Comparison of ENCODE assay signal across 8 cellular contexts in genomic region chr21:33644383-33645074, GRCh38. TPM values are rescaled to one million over a fixed set of nuclear protein-coding genes. Genes with fewer than 3 reads are reported as not detected.
DNase-seq lines count a peak whose midpoint lies in the region; ATAC-seq, FAIRE-seq and TF ChIP-seq lines count a peak whose summit lies in the region.

No MANE protein-coding gene starts in this region.

- peak; percentile 13 for FAIRE-seq in astrocyte (lab: Jason Lieb, UNC)

- H3K27me3 ChIP-seq in HL-60 (ENCODE audit: insufficient read depth, poor library complexity, severe bottlenecking), result no peaks in the 10 kb centered on the region
- no peaks in the 10 kb centered on the region for H3K27me3 ChIP-seq in astrocyte (ENCODE audit: insufficient read depth, low read length)
- no peaks in the 10 kb centered on the region for H3K27me3 ChIP-seq in hepatocyte
- no peaks in the 10 kb centered on the region for H3K27me3 ChIP-seq in stomach smooth muscle (ENCODE audit: control insufficient read depth in 1 of 2, insufficient read depth in 2 of 2, low read length in 2 of 2)

- H3K4me2 ChIP-seq in astrocyte (ENCODE audit: low read length) (peak overlapping the region; percentile 93), hepatocyte (peak overlapping the region; percentile 75)

- peak overlapping the region; percentile 89 for H3K9ac ChIP-seq in astrocyte (ENCODE audit: low read length)
- peak overlapping the region in 1 of 2 donors; percentile 5 for H3K9ac ChIP-seq in stomach smooth muscle (ENCODE audit: low read length in 2 of 2)

- H3K79me2 ChIP-seq in astrocyte (ENCODE audit: insufficient read depth, low read length) (peaks cover 84% of the 10 kb centered on the region), hepatocyte (peaks cover 74% of the 10 kb centered on the region)

- H3K9me3 ChIP-seq in astrocyte (ENCODE audit: insufficient read depth, low read depth, low read length) (no peaks in the 10 kb centered on the region), hepatocyte (ENCODE audit: low read depth) (no peaks in the 10 kb centered on the region), stomach smooth muscle (ENCODE audit: control insufficient read depth in 2 of 2, low read length in 2 of 2) (no peaks in the 10 kb centered on the region)

- WGBS in hepatocyte (ENCODE audit: low lambda C conversion rate, missing lambda C conversion rate), result 53% methylated on average over 11 of the region's 11 CpGs

- DNase-seq in HL-60 (ENCODE audit: low read depth in 1 of 2, low spot score in 1 of 2), result peak; percentile 28 to 42
- peak; percentile 60 for DNase-seq in astrocyte (ENCODE audit: low read depth)
- DNase-seq in hepatocyte (ENCODE audit: low spot score), result peak; percentile 57
- DNase-seq in stimulated activated CD4-positive, alpha-beta T cell treated with anti-CD3 and anti-CD28 coated beads, Interleukin-4, amount 100 ng/mL, for 1 hour, result no peak
- DNase-seq in NCI-H1694 (lab: John Stamatoyannopoulos, UW), result no peak
- DNase-seq in NAMALWA (ENCODE audit: low spot score), result no peak

- ATAC-seq in HG03139 (IDR thresholded peaks at IDR 0.05; ENCODE audit: unreplicated experiment), result no peak

- H3K36me3 ChIP-seq in astrocyte (ENCODE audit: insufficient read depth, low read length), result no peaks in the 10 kb centered on the region
- no peaks in the 10 kb centered on the region for H3K36me3 ChIP-seq in hepatocyte (replicated peaks; ENCODE audit: insufficient read depth, low read depth)
- H3K36me3 ChIP-seq in stomach smooth muscle (ENCODE audit: control insufficient read depth in 2 of 2, insufficient read depth in 2 of 2, low read length in 2 of 2), result no peaks in the 10 kb centered on the region

- no peak overlapping the region for H3K27ac ChIP-seq in HL-60 (replicated peaks)
- peak overlapping the region; percentile 62 for H3K27ac ChIP-seq in astrocyte (ENCODE audit: low read depth, low read length)
- peak overlapping the region; percentile 82 for H3K27ac ChIP-seq in hepatocyte
- peak overlapping the region; percentile 18 for H3K27ac ChIP-seq in stomach smooth muscle (ENCODE audit: low read length)

- peaks cover 3% of the 10 kb centered on the region for H3K4me1 Mint-ChIP-seq in astrocyte (ENCODE audit: low read depth, unreplicated experiment)

- H3K4me1 ChIP-seq in astrocyte (ENCODE audit: insufficient read depth, low read length) (peaks cover 9% of the 10 kb centered on the region), hepatocyte (ENCODE audit: insufficient read depth) (peaks cover 20% of the 10 kb centered on the region), stomach smooth muscle (ENCODE audit: control insufficient read depth, insufficient read depth, low read length) (peaks cover 20% of the 10 kb centered on the region)

- H3K27ac Mint-ChIP-seq in astrocyte (ENCODE audit: unreplicated experiment), result peak overlapping the region; percentile 92

- TF ChIP-seq CTCF in HL-60 (IDR thresholded peaks at IDR 0.05; ENCODE audit: insufficient read depth, low read length), result no peak
- no peak for TF ChIP-seq CTCF in astrocyte (IDR thresholded peaks at IDR 0.05; ENCODE audit: insufficient read depth, low read depth, low read length)
- no peak for TF ChIP-seq CTCF in hepatocyte (IDR thresholded peaks at IDR 0.05; ENCODE audit: poor library complexity)

- H3K36me3 Mint-ChIP-seq in astrocyte (ENCODE audit: low read depth, unreplicated experiment), result no peaks in the 10 kb centered on the region

- H3K4me3 Mint-ChIP-seq in astrocyte (ENCODE audit: unreplicated experiment), result peak overlapping the region; percentile 92

- H4K20me1 ChIP-seq in astrocyte (ENCODE audit: insufficient read depth, low read length), result peaks cover 36% of the 10 kb centered on the region
- H4K20me1 ChIP-seq in hepatocyte (ENCODE audit: insufficient read depth, poor library complexity, severe bottlenecking), result peaks cover 6% of the 10 kb centered on the region

- H3K4me3 ChIP-seq in HL-60 (replicated peaks; ENCODE audit: insufficient read depth, low read length) (no peak overlapping the region), astrocyte (ENCODE audit: insufficient read depth, low read depth, low read length) (peak overlapping the region; percentile 86), hepatocyte (peak overlapping the region; percentile 74), stomach smooth muscle (ENCODE audit: low read length in 2 of 2) (no peak overlapping the region)

- H3K9me3 Mint-ChIP-seq in astrocyte (ENCODE audit: unreplicated experiment), result no peaks in the 10 kb centered on the region

- H2AFZ ChIP-seq in astrocyte (ENCODE audit: low read depth, low read length) (no peak overlapping the region), hepatocyte (no peak overlapping the region)

- H3K9me2 ChIP-seq in hepatocyte (replicated peaks; ENCODE audit: insufficient read depth), result no peaks in the 10 kb centered on the region

- no peaks in the 10 kb centered on the region for H3K27me3 Mint-ChIP-seq in astrocyte (ENCODE audit: low read depth, unreplicated experiment)

RNA-seq across cellular contexts. Expression of gene ITSN1, which starts 2.2 kb away (rescaled TPM):
- total RNA-seq in astrocyte, result 61.6 and 77.3 TPM in 2 replicates
- 46.0 and 46.1 TPM in 2 replicates for total RNA-seq in hepatocyte
- polyA plus RNA-seq in hepatocyte, result 43.6 and 44.9 TPM in 2 replicates

RNA-seq across cellular contexts. Expression of gene CRYZL1, which starts 3.0 kb away (rescaled TPM):
- total RNA-seq in astrocyte (30.7 and 31.8 TPM in 2 replicates), hepatocyte (14.6 and 29.7 TPM in 2 replicates)
- polyA plus RNA-seq in hepatocyte, result 41.5 and 49.8 TPM in 2 replicates

RNA-seq across cellular contexts. Expression of gene DONSON, which starts 56.0 kb away (rescaled TPM):
- total RNA-seq in astrocyte, result 11.7 and 13.7 TPM in 2 replicates
- 15.1 and 15.9 TPM in 2 replicates for total RNA-seq in hepatocyte
- polyA plus RNA-seq in hepatocyte, result 17.1 and 23.2 TPM in 2 replicates

Comparison
In these comparisons a context has a peak if more than half of its experiments do, and no peak if none do; other contexts are left out.
1. DNase-seq: peak in HL-60 (2 of 2), astrocyte (single experiment) and hepatocyte (single experiment); none in stimulated activated CD4-positive, alpha-beta T cell treated with anti-CD3 and anti-CD28 coated beads, Interleukin-4, amount 100 ng/mL, for 1 hour (single experiment), NCI-H1694 (single experiment) and NAMALWA (single experiment).
2. H3K4me3 ChIP-seq: peak in astrocyte (single experiment) and hepatocyte (single experiment); none in HL-60 (single experiment) and stomach smooth muscle (0 of 2).